Comparison of ENCODE assay signal across 32 cellular contexts in the genomic region with DNA sequence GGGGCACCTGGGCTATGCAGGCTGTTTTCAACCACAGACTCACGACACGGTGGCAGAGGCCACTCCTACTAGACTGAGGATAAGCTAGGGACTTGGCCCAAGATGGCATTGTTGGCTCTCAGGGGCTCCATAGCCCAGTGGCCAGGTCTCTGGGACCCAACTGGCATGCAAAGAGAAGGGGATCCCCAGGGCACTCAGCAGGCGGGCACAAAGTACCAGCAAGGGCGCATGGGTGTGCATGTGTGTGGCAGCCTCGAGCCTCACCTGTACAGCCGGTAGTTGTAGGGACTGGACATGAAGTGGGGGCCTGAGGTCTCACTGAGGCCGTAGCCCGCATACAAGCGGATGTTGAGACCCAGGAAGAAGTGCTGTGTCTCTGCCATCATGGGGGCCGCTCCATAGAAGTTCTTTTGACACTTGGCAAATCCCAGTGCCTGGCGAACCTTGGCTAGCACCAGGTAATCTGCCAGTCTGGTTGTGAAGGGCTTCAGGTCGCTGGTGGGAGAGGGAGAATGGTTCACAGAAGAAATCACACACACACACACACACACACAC. TPM values are rescaled to one million over a fixed set of nuclear protein-coding genes. Genes with fewer than 3 reads are reported as not detected.
"Had no signal": no experiment of that assay in that cellular context is flagged by ENCODE, and none has a peak within 500 bp of the region (broad histone marks: within the 10 kb centered on the region; RNA-seq: fewer than 3 reads in every experiment).

No MANE protein-coding gene starts in this region.

- H3K4me3 ChIP-seq: MG63, SJCRH30, SK-N-MC had no signal

- H3K9me3 Mint-ChIP-seq: activated naive CD4-positive, alpha-beta T cell treated with anti-CD3 and anti-CD28 coated beads, Interleukin-2, amount 10 ng/mL, durations not matched to agents 7 days and 5 days; activated naive CD8-positive, alpha-beta T cell treated with anti-CD3 and anti-CD28 coated beads, Interleukin-2, amount 50 U/mL, for 24 hours; brain had no signal

- H3K36me3 Mint-ChIP-seq: activated naive CD8-positive, alpha-beta T cell; brain had no signal

- ATAC-seq: activated CD8-positive, alpha-beta T cell treated with anti-CD3 and anti-CD28 coated beads, Interleukin-2, amount 10 ng/mL, durations not matched to agents 7 days and 5 days; activated naive CD8-positive, alpha-beta T cell treated with anti-CD3 and anti-CD28 coated beads, Interleukin-2, amount 50 U/mL, for 24 hours; Panc1 had no signal

- H3K4me3 Mint-ChIP-seq: activated CD8-positive, alpha-beta T cell treated with anti-CD3 and anti-CD28 coated beads, Interleukin-2, amount 10 ng/mL, durations not matched to agents 7 days and 5 days; activated naive CD4-positive, alpha-beta T cell treated with anti-CD3 and anti-CD28 coated beads, Interleukin-2, amount 10 ng/mL, durations not matched to agents 7 days and 5 days; activated naive CD8-positive, alpha-beta T cell; activated naive CD8-positive, alpha-beta T cell treated with anti-CD3 and anti-CD28 coated beads, Interleukin-2, amount 50 U/mL, for 24 hours; brain had no signal

- H3K27me3 Mint-ChIP-seq: activated naive CD8-positive, alpha-beta T cell; activated naive CD8-positive, alpha-beta T cell treated with anti-CD3 and anti-CD28 coated beads, Interleukin-2, amount 50 U/mL, for 24 hours; brain had no signal

- H3K4me1 Mint-ChIP-seq: brain had no signal

- DNase-seq: activated CD4-positive, alpha-beta T cell treated with anti-CD3 and anti-CD28 coated beads for 1 hour; activated CD4-positive, alpha-beta T cell treated with anti-CD3 and anti-CD28 coated beads for 48 hours; activated CD4-positive, CD25-positive, alpha-beta regulatory T cell; activated CD8-positive, alpha-beta memory T cell treated with anti-CD3 and anti-CD28 coated beads, Interleukin-2, amount 50 U/mL, for 48 hours; activated CD8-positive, alpha-beta T cell treated with anti-CD3 and anti-CD28 coated beads, Interleukin-2, amount 10 ng/mL, durations not matched to agents 7 days and 5 days; activated effector memory CD4-positive, alpha-beta T cell treated with Interleukin-2 at 50 U/mL for 16 hours; activated naive CD4-positive, alpha-beta T cell treated with anti-CD3 and anti-CD28 coated beads, Interleukin-2, amount 10 ng/mL, durations not matched to agents 7 days and 5 days; activated naive CD8-positive, alpha-beta T cell treated with anti-CD3 and anti-CD28 coated beads, Interleukin-2, amount 50 U/mL, for 24 hours; activated T-cell treated with anti-CD3 and anti-CD28 coated beads, Interleukin-2, amount 50 U/mL, for 48 hours; anterior cingulate cortex; central memory CD4-positive, alpha-beta T cell; Kasumi-1; KG1; MG63; NCI-H1048; NCI-H1105 treated with DMSO at 0.1 percent for 48 hours; NCI-H1436; NCI-H1694; NCI-H1930; NCI-H2081 treated with DMSO at 0.1 percent for 48 hours; NCI-H345; NCI-H524 treated with DMSO at 0.1 percent for 48 hours; SHP77; SJCRH30; T1000; WERI-Rb-1 had no signal

- H3K27ac Mint-ChIP-seq: activated CD8-positive, alpha-beta T cell treated with anti-CD3 and anti-CD28 coated beads, Interleukin-2, amount 10 ng/mL, durations not matched to agents 7 days and 5 days; activated naive CD4-positive, alpha-beta T cell treated with anti-CD3 and anti-CD28 coated beads, Interleukin-2, amount 10 ng/mL, durations not matched to agents 7 days and 5 days; activated naive CD8-positive, alpha-beta T cell; activated naive CD8-positive, alpha-beta T cell treated with anti-CD3 and anti-CD28 coated beads, Interleukin-2, amount 50 U/mL, for 24 hours; brain had no signal

RNA-seq across cellular contexts. Expression of gene ACSBG1, which starts 55.0 kb away (rescaled TPM):
- total RNA-seq: T-helper 1 cell treated with Interleukin-12 subunit alpha and Interleukin-12 subunit beta and Interleukin-4 antibody, amounts not matched to agents 30 ng/mL and 1 ng/mL, for 36 hours; T-helper 2 cell treated with Interferon-gamma antibody and Interleukin-4, amounts not matched to agents 100 ng/mL and 5 ng/mL, for 36 hours had no signal
